9 cellular contexts compared by ENCODE assay signal in genomic region chr5:96439477-96440184, GRCh38. TPM values are rescaled to one million over a fixed set of nuclear protein-coding genes. Genes with fewer than 3 reads are reported as not detected.
A peak's percentile ranks its signal among the peaks of the same experiment; 100 is the strongest.
DNase-seq lines count a peak whose midpoint lies in the region; ATAC-seq and TF ChIP-seq lines count a peak whose summit lies in the region.
"Had no signal": no experiment of that assay in that cellular context is flagged by ENCODE, and none has a peak within 500 bp of the region (broad histone marks: within the 10 kb centered on the region; RNA-seq: fewer than 3 reads in every experiment).

No MANE protein-coding gene starts in this region.

- no peaks in the 10 kb centered on the region for H3K9me2 ChIP-seq in GM23248 (ENCODE audit: insufficient read depth)

- no peaks in the 10 kb centered on the region for H3K36me3 Mint-ChIP-seq in immature natural killer cell

- intact Hi-C loops in prostate gland (cut with DNase I) = no loop called here

- no peaks in the 10 kb centered on the region for H3K79me2 ChIP-seq in GM23248 (ENCODE audit: insufficient read depth)

- TF ChIP-seq CTCF in foreskin keratinocyte (conservative IDR thresholded peaks at IDR 0.05) = peak; percentile 38
- no peak for TF ChIP-seq CTCF in prostate gland (IDR thresholded peaks at IDR 0.05)

- peaks cover 0 to 7% of the 10 kb centered on the region in 2 donors for H3K4me1 Mint-ChIP-seq in immature natural killer cell

- H3K9me3 ChIP-seq in GM23248 (ENCODE audit: low read depth) = no peaks in the 10 kb centered on the region
- no peaks in the 10 kb centered on the region for H3K9me3 ChIP-seq in prostate gland

- no peak overlapping the region for H3K27ac Mint-ChIP-seq in immature natural killer cell

- peak; percentile 15 for DNase-seq in GM23248
- DNase-seq in foreskin keratinocyte = no peak
- DNase-seq in prostate gland (ENCODE audit: low spot score) = no peak
- no peak for DNase-seq in immature natural killer cell
- DNase-seq in kidney tubule cell (ENCODE audit: low spot score) = no peak
- no peak for DNase-seq in NCI-H1092 treated with DMSO at 0.1 percent for 48 hours (lab: John Stamatoyannopoulos, UW)
- DNase-seq: amniotic stem cell had no signal

- H3F3A ChIP-seq in GM23248 (ENCODE audit: insufficient read depth) = no peaks in the 10 kb centered on the region

- peak; percentile 80 for ATAC-seq in GM18520 (IDR thresholded peaks at IDR 0.05; ENCODE audit: unreplicated experiment)
- ATAC-seq in HG03571 (IDR thresholded peaks at IDR 0.05; ENCODE audit: unreplicated experiment) = peak; percentile 92
- no peak for ATAC-seq in foreskin keratinocyte

- H3K4me3 ChIP-seq in GM23248 (no peak overlapping the region), prostate gland (no peak overlapping the region)

- no peak overlapping the region for H3K4me2 ChIP-seq in GM23248 (ENCODE audit: unreplicated experiment)

- H3K27me3 ChIP-seq in GM23248 (replicated peaks; ENCODE audit: insufficient read depth) (no peaks in the 10 kb centered on the region), foreskin keratinocyte (peaks cover 76% of the 10 kb centered on the region), prostate gland (replicated peaks; ENCODE audit: insufficient read depth) (no peaks in the 10 kb centered on the region)

- H3K4me3 Mint-ChIP-seq in immature natural killer cell = no peak overlapping the region

- no peaks in the 10 kb centered on the region for H3K36me3 ChIP-seq in GM23248 (ENCODE audit: low read depth)
- H3K36me3 ChIP-seq in prostate gland = no peaks in the 10 kb centered on the region

- peaks cover 0 to 3% (median 0%) of the 10 kb centered on the region in 6 donors for H3K9me3 Mint-ChIP-seq in immature natural killer cell

- H3K4me1 ChIP-seq in GM23248 (ENCODE audit: insufficient read depth) = no peaks in the 10 kb centered on the region
- H3K4me1 ChIP-seq in foreskin keratinocyte = no peaks in the 10 kb centered on the region
- no peaks in the 10 kb centered on the region for H3K4me1 ChIP-seq in prostate gland (replicated peaks)

- in situ Hi-C loops in GM23248 (cut with MboI) = no loop called here

- 49 to 51% methylated on average over 3 of the region's 3 CpGs for WGBS in GM23248 (ENCODE audit: low coverage in 1 of 2, low lambda C conversion rate in 2 of 2, missing lambda C conversion rate in 2 of 2), 2 experiments
- WGBS in prostate gland = 35% methylated on average over 3 of the region's 3 CpGs

- no peak for TF ChIP-seq POLR2A in prostate gland (IDR thresholded peaks at IDR 0.05)

- H3K27ac ChIP-seq in GM23248 (no peak overlapping the region), foreskin keratinocyte (no peak overlapping the region), prostate gland (no peak overlapping the region)

- H3K9ac ChIP-seq in GM23248 = no peak overlapping the region

- H3K27me3 Mint-ChIP-seq in immature natural killer cell (ENCODE audit: low read depth in 3 of 3) = peaks cover 5 to 9% (median 5%) of the 10 kb centered on the region in 3 donors

- no peaks in the 10 kb centered on the region for H4K20me1 ChIP-seq in GM23248 (ENCODE audit: insufficient read depth)

- H2AFZ ChIP-seq in GM23248 = no peak overlapping the region

RNA-seq across cellular contexts. Expression of gene PCSK1, which starts 6.6 kb away (rescaled TPM):
- 0.13 and 0.86 TPM in 2 replicates for total RNA-seq in GM23248 (2014; rRNA removed; shearing (Covaris generic))
- polyA plus RNA-seq in GM23248 (2016; fragmentation: Nextera tagmentation; extraction: Ambion mirVana) (1.2 and 1.6 TPM in 2 replicates), foreskin keratinocyte (not detected in 2 replicates), immature natural killer cell (not detected)
- total RNA-seq in foreskin keratinocyte (not detected in 2 replicates), prostate gland (under 1 TPM; 0.14 to 0.34 TPM)
